Comparison of ENCODE assay signal across 23 cellular contexts in the genomic region with DNA sequence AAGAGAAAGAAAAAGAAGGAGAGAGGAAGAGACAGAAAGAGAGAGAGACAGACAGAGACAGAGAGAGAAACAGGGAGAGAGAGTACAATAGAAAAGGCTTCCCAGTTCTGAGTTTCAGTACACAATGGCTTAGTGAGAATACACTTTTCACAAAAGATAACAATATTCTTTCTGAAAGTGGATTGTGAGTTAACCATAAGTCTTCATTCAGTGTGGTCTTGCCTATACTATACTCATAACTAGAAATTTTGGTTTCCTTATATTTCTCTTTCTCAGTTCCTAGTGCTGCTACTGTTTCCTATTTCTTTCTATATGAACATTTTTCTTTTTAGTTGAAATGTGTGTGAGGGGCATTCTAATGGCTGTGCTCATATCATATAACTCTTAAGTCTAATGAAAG. TPM values are rescaled to one million over a fixed set of nuclear protein-coding genes. Genes with fewer than 3 reads are reported as not detected.
DNase-seq lines count a peak whose midpoint lies in the region; ATAC-seq, FAIRE-seq and TF ChIP-seq lines count a peak whose summit lies in the region.
"Had no signal": no experiment of that assay in that cellular context is flagged by ENCODE, and none has a peak within 500 bp of the region (broad histone marks: within the 10 kb centered on the region; RNA-seq: fewer than 3 reads in every experiment).

No MANE protein-coding gene starts in this region.

- H3K27ac ChIP-seq in GM23338 (ENCODE audit: low read depth), result no peak overlapping the region
- no peak overlapping the region for H3K27ac ChIP-seq in OCI-LY3 (ENCODE audit: low read length)
- H3K27ac ChIP-seq in keratinocyte (ENCODE audit: control insufficient read depth, insufficient read depth, low read length), result no peak overlapping the region
- H3K27ac ChIP-seq: RWPE1 had no signal

- no peak overlapping the region for H3K4me3 Mint-ChIP-seq in GM23338
- H3K4me3 Mint-ChIP-seq: CD4-positive, alpha-beta memory T cell had no signal

- H4K20me1 ChIP-seq in GM23338 (replicated peaks; ENCODE audit: insufficient read depth), result no peaks in the 10 kb centered on the region
- H4K20me1 ChIP-seq in OCI-LY3 (ENCODE audit: insufficient read depth, low read length), result no peaks in the 10 kb centered on the region
- H4K20me1 ChIP-seq in keratinocyte (ENCODE audit: control insufficient read depth, extremely low read depth, insufficient read depth, low read length), result no peaks in the 10 kb centered on the region

- H3K4me3 ChIP-seq in GM12865 (ENCODE audit: low read depth, low read length) (no peak overlapping the region), GM23338 (no peak overlapping the region), OCI-LY3 (ENCODE audit: low read length) (no peak overlapping the region), keratinocyte (ENCODE audit: control insufficient read depth in 2 of 3, extremely low read depth in 1 of 3, insufficient read depth in 2 of 3, low read depth in 1 of 3, low read length in 3 of 3) (no peak overlapping the region)
- H3K4me3 ChIP-seq: GM12878, MG63 had no signal

- DNase-seq in GM12865 (ENCODE audit: low read depth) (peak; percentile 3), GM23338 (ENCODE audit: low spot score) (no peak), keratinocyte (ENCODE audit: low read depth, low spot score) (no peak), GM19239 (ENCODE audit: insufficient read length, low spot score) (no peak), omental fat pad (ENCODE audit: low spot score) (no peak)
- DNase-seq: C1 segment of cervical spinal cord; CD4-positive, alpha-beta memory T cell; COR-L47; KG1; MG63; NCI-H2029; NCI-H2227 treated with DMSO at 0.1 percent for 48 hours; NCI-H526 treated with DMSO at 0.1 percent for 48 hours; SHP77 had no signal

- H3K9me2 ChIP-seq in GM23338 (ENCODE audit: insufficient read depth), result peaks cover 8% of the 10 kb centered on the region

- no peak overlapping the region for H3K27ac Mint-ChIP-seq in GM23338
- H3K27ac Mint-ChIP-seq: CD4-positive, alpha-beta memory T cell had no signal

- dilution Hi-C loops in keratinocyte (cut with MboI; ENCODE audit: extremely low pct_ligation_motif_present, low sequenced_read_pairs), result no loop called here

- peaks cover 9% of the 10 kb centered on the region; the same call in 1 of the 2 replicates for H3F3A ChIP-seq in GM23338 (replicated peaks; ENCODE audit: low read depth)

- H3K9ac ChIP-seq in OCI-LY3 (ENCODE audit: low read length) (no peak overlapping the region), keratinocyte (ENCODE audit: control insufficient read depth, extremely low read depth, insufficient read depth, low read length) (no peak overlapping the region)

- H3K4me1 ChIP-seq in GM23338 (ENCODE audit: insufficient read depth) (peaks cover 24% of the 10 kb centered on the region), OCI-LY3 (ENCODE audit: low read length) (peaks cover 13% of the 10 kb centered on the region), keratinocyte (ENCODE audit: control insufficient read depth, extremely low read depth, insufficient read depth, low read length) (peaks cover 13% of the 10 kb centered on the region)

- H2AFZ ChIP-seq in GM23338 (peak overlapping the region; percentile 18; the same call in 1 of the 2 replicates), OCI-LY3 (ENCODE audit: low read depth, low read length) (no peak overlapping the region), keratinocyte (ENCODE audit: control insufficient read depth, low read length) (peak overlapping the region; percentile 54)

- peaks cover 18% of the 10 kb centered on the region for H3K9me3 Mint-ChIP-seq in GM23338

- H3K36me3 ChIP-seq in GM23338 (ENCODE audit: insufficient read depth), result no peaks in the 10 kb centered on the region
- H3K36me3 ChIP-seq in OCI-LY3 (replicated peaks; ENCODE audit: low read depth, low read length), result no peaks in the 10 kb centered on the region
- H3K36me3 ChIP-seq in keratinocyte (ENCODE audit: control insufficient read depth in 2 of 2, extremely low read depth in 1 of 2, insufficient read depth in 2 of 2, low read length in 2 of 2), result no peaks in the 10 kb centered on the region
- H3K36me3 ChIP-seq: MG63 had no signal

- ATAC-seq in GM23338 (no peak), omental fat pad (ENCODE audit: low FRiP score) (no peak), HG03045 (IDR thresholded peaks at IDR 0.05; ENCODE audit: unreplicated experiment) (no peak)
- ATAC-seq: GM12878, Panc1 had no signal

- TF ChIP-seq CTCF in GM12865 (IDR thresholded peaks at IDR 0.05; ENCODE audit: insufficient read depth, low read depth, low read length, missing control alignments) (no peak), GM23338 (conservative IDR thresholded peaks at IDR 0.05; ENCODE audit: low read depth in 2 of 2) (no peak), OCI-LY3 (IDR thresholded peaks at IDR 0.05; ENCODE audit: low read depth, low read length) (no peak), keratinocyte (optimal IDR thresholded peaks at IDR 0.05 in 1 of 3, IDR thresholded peaks at IDR 0.05 in 1 of 3, conservative IDR thresholded peaks at IDR 0.05 in 1 of 3; ENCODE audit: extremely low read depth in 1 of 3, insufficient read depth in 2 of 3, low read length in 3 of 3) (no peak), omental fat pad (IDR thresholded peaks at IDR 0.05) (no peak)

- H3K27me3 Mint-ChIP-seq in GM23338 (ENCODE audit: insufficient read depth, low read depth, poor library complexity), result peaks cover 14% of the 10 kb centered on the region

- H3K4me2 ChIP-seq in GM23338, result no peak overlapping the region
- peak overlapping the region; percentile 33; the same call in 1 of the 2 replicates for H3K4me2 ChIP-seq in OCI-LY3 (ENCODE audit: low read length)
- H3K4me2 ChIP-seq in keratinocyte (ENCODE audit: control insufficient read depth, extremely low read depth, insufficient read depth, low read depth, low read length), result no peak overlapping the region

- no peaks in the 10 kb centered on the region for H3K9me1 ChIP-seq in keratinocyte (ENCODE audit: control insufficient read depth, extremely low read depth, insufficient read depth, low read length)

- H3K79me2 ChIP-seq in GM23338 (replicated peaks; ENCODE audit: insufficient read depth), result no peaks in the 10 kb centered on the region
- H3K79me2 ChIP-seq in OCI-LY3 (ENCODE audit: low read length), result no peaks in the 10 kb centered on the region
- H3K79me2 ChIP-seq in keratinocyte (ENCODE audit: control insufficient read depth, insufficient read depth, low read length), result no peaks in the 10 kb centered on the region

- H3K4me1 Mint-ChIP-seq in GM23338, result peaks cover 13% of the 10 kb centered on the region

- FAIRE-seq in keratinocyte (lab: Jason Lieb, UNC) (peak; percentile 36), GM19239 (lab: Jason Lieb, UNC) (no peak)
- FAIRE-seq: G401.6, GM12878, H54 had no signal

- H3K27me3 ChIP-seq in GM23338 (ENCODE audit: insufficient read depth) (no peaks in the 10 kb centered on the region), OCI-LY3 (ENCODE audit: low read depth, low read length) (peaks cover 30% of the 10 kb centered on the region), keratinocyte (ENCODE audit: control insufficient read depth, extremely low read depth, insufficient read depth, low read length) (no peaks in the 10 kb centered on the region)
- H3K27me3 ChIP-seq: MG63 had no signal

- H3K9me3 ChIP-seq in OCI-LY3 (ENCODE audit: insufficient read depth, low read length), result no peaks in the 10 kb centered on the region
- no peaks in the 10 kb centered on the region for H3K9me3 ChIP-seq in keratinocyte (ENCODE audit: control insufficient read depth, low read depth, low read length)
- H3K9me3 ChIP-seq: MG63 had no signal

- H3K36me3 Mint-ChIP-seq in GM23338 (ENCODE audit: low read depth), result peaks cover 11% of the 10 kb centered on the region
- H3K36me3 Mint-ChIP-seq: CD4-positive, alpha-beta memory T cell had no signal

TF ChIP-seq in GM23338, 12 proteins besides CTCF, POLR2A, EP300 and RAD21 (continues in another document):
- no peak for TF ChIP-seq ETS1 (IDR thresholded peaks at IDR 0.05)
- TF ChIP-seq CREB1 (CRISPR knock-in tag; IDR thresholded peaks at IDR 0.05; ENCODE audit: low read depth), result no peak
- TF ChIP-seq NANOG (IDR thresholded peaks at IDR 0.05; ENCODE audit: borderline replicate concordance), result no peak

RNA-seq across cellular contexts. Expression of gene CD163L1, which starts 9.3 kb away (rescaled TPM):
- 0.14 and 1.6 TPM in 2 replicates for total RNA-seq in GM23338 (2014; rRNA removed; shearing (Covaris generic))
- polyA plus RNA-seq in GM23338 (2016; fragmentation: Nextera tagmentation; extraction: Ambion mirVana) (0.36 TPM in 1 of 2 replicates, not detected in the other), keratinocyte (0.30 to 0.62 TPM (median 0.35 TPM) in 3 replicates)
- 0.20 TPM for polyA plus RNA-seq in keratinocyte (2011; ENCODE audit: low read depth)
- polyA plus RNA-seq in keratinocyte (2011; cell fraction: cytosol; rRNA removed), result 0.41 and 0.71 TPM in 2 replicates
- 2.3 and 2.7 TPM in 2 replicates for polyA plus RNA-seq in keratinocyte (2011; cell fraction: nucleus; rRNA removed)
- polyA plus RNA-seq in keratinocyte (2012; ENCODE audit: low replicate concordance), result 0.37 and 1.2 TPM in 2 replicates
- polyA minus RNA-seq in keratinocyte, result 0.13 to 2.2 TPM (median 0.66 TPM) in 3 replicates
- not detected for polyA minus RNA-seq in keratinocyte (2011; cell fraction: cytosol; rRNA and poly(A)+ RNA removed)
- 0.32 and 1.3 TPM in 2 replicates for polyA minus RNA-seq in keratinocyte (2011; cell fraction: nucleus; rRNA and poly(A)+ RNA removed)
- total RNA-seq in omental fat pad, result 1 to 10 TPM; 2.6 to 8.4 (median 5.6) TPM
- total RNA-seq: OCI-LY7, SK-MEL-5 had no signal
- polyA plus RNA-seq: CD4-positive, alpha-beta memory T cell had no signal
